In genomic region chr7:56493196-56493595, GRCh38 we compare ENCODE assay signal across 38 cellular contexts.
"Had no signal": no experiment of that assay in that cellular context is flagged by ENCODE, and none has a peak within 500 bp of the region (broad histone marks: within the 10 kb centered on the region; RNA-seq: fewer than 3 reads in every experiment).

No MANE protein-coding gene starts in this region.

- H3K27ac Mint-ChIP-seq: activated B cell treated with CpG ODN at 0.5 μM for 24 hours; activated CD4-positive, alpha-beta memory T cell treated with anti-CD3 and anti-CD28 coated beads for 36 hours; activated CD4-positive, alpha-beta T cell treated with anti-CD3 and anti-CD28 coated beads, Interleukin-2, amount 10 ng/mL, durations not matched to agents 24 days and 14 days; activated CD8-positive, alpha-beta T cell treated with anti-CD3 and anti-CD28 coated beads for 36 hours; activated naive CD4-positive, alpha-beta T cell treated with anti-CD3 and anti-CD28 coated beads for 36 hours; activated naive CD4-positive, alpha-beta T cell treated with anti-CD3 and anti-CD28 coated beads, Interleukin-2, amount 50 U/mL, for 72 hours; activated naive CD8-positive, alpha-beta T cell treated with anti-CD3 and anti-CD28 coated beads for 36 hours; activated T-cell treated with anti-CD3 and anti-CD28 coated beads, Interleukin-2, amount 50 U/mL, for 72 hours; activated T-helper 1 cell treated with anti-CD3 and anti-CD28 coated beads, Interleukin-12 subunit alpha, Interleukin-12 subunit beta, Interleukin-2, Interleukin-4 antibody, amounts not matched to agents 30 ng/mL and 10 ng/mL and 1 ng/mL, durations not matched to agents 14 hours and 24 hours and 36 hours; activated T-helper 17 cell treated with anti-CD3 and anti-CD28 coated beads, Interleukin-2, amount 50 U/mL, for 72 hours; T-helper 1 cell treated with Interleukin-12 subunit alpha and Interleukin-12 subunit beta and Interleukin-4 antibody, amounts not matched to agents 30 μg/mL and 1 μg/mL, for 36 hours; T-helper 2 cell treated with Interferon-gamma antibody and Interleukin-4, amounts not matched to agents 5 μg/mL and 100 μg/mL, for 36 hours had no signal

- H3K4me1 Mint-ChIP-seq: activated B cell treated with CpG ODN at 0.5 μM for 24 hours; activated CD4-positive, alpha-beta T cell treated with anti-CD3 and anti-CD28 coated beads, Interleukin-2, amount 10 ng/mL, durations not matched to agents 24 days and 14 days; activated naive CD8-positive, alpha-beta T cell treated with anti-CD3 and anti-CD28 coated beads for 36 hours; activated T-helper 17 cell treated with anti-CD3 and anti-CD28 coated beads, Interleukin-2, amount 50 U/mL, for 72 hours; central memory CD8-positive, alpha-beta T cell had no signal

- H3K27me3 Mint-ChIP-seq: activated B cell treated with CpG ODN at 0.5 μM for 24 hours; activated CD4-positive, alpha-beta memory T cell treated with anti-CD3 and anti-CD28 coated beads for 36 hours; activated CD4-positive, alpha-beta T cell treated with anti-CD3 and anti-CD28 coated beads, Interleukin-2, amount 10 ng/mL, durations not matched to agents 24 days and 14 days; activated CD8-positive, alpha-beta T cell treated with anti-CD3 and anti-CD28 coated beads for 36 hours; activated naive CD8-positive, alpha-beta T cell treated with anti-CD3 and anti-CD28 coated beads for 36 hours; activated T-helper 17 cell treated with anti-CD3 and anti-CD28 coated beads, Interleukin-2, amount 50 U/mL, for 72 hours; central memory CD8-positive, alpha-beta T cell had no signal

- H3K4me3 ChIP-seq: adrenal gland, body of pancreas, breast epithelium, cardiac muscle cell had no signal

- H3K36me3 Mint-ChIP-seq: activated naive CD8-positive, alpha-beta T cell treated with anti-CD3 and anti-CD28 coated beads for 36 hours had no signal

- H3K4me3 Mint-ChIP-seq: activated B cell treated with CpG ODN at 0.5 μM for 24 hours; activated CD4-positive, alpha-beta memory T cell treated with anti-CD3 and anti-CD28 coated beads for 36 hours; activated CD4-positive, alpha-beta T cell treated with anti-CD3 and anti-CD28 coated beads, Interleukin-2, amount 10 ng/mL, durations not matched to agents 24 days and 14 days; activated CD8-positive, alpha-beta T cell treated with anti-CD3 and anti-CD28 coated beads for 36 hours; activated naive CD4-positive, alpha-beta T cell treated with anti-CD3 and anti-CD28 coated beads for 36 hours; activated naive CD8-positive, alpha-beta T cell treated with anti-CD3 and anti-CD28 coated beads for 36 hours; activated T-cell treated with anti-CD3 and anti-CD28 coated beads, Interleukin-2, amount 50 U/mL, for 4 hours; activated T-cell treated with anti-CD3 and anti-CD28 coated beads, Interleukin-2, amount 50 U/mL, for 72 hours; activated T-helper 1 cell treated with anti-CD3 and anti-CD28 coated beads, Interleukin-12 subunit alpha, Interleukin-12 subunit beta, Interleukin-2, Interleukin-4 antibody, amounts not matched to agents 30 ng/mL and 10 ng/mL and 1 ng/mL, durations not matched to agents 14 hours and 24 hours and 36 hours; activated T-helper 17 cell treated with anti-CD3 and anti-CD28 coated beads, Interleukin-2, amount 50 U/mL, for 72 hours; central memory CD8-positive, alpha-beta T cell; T-helper 1 cell treated with Interleukin-12 subunit alpha and Interleukin-12 subunit beta and Interleukin-4 antibody, amounts not matched to agents 30 μg/mL and 1 μg/mL, for 36 hours; T-helper 2 cell treated with Interferon-gamma antibody and Interleukin-4, amounts not matched to agents 5 μg/mL and 100 μg/mL, for 36 hours had no signal

- H3K4me1 ChIP-seq: adrenal gland, body of pancreas, breast epithelium had no signal

- ATAC-seq: activated CD8-positive, alpha-beta T cell treated with anti-CD3 and anti-CD28 coated beads for 36 hours; activated naive CD4-positive, alpha-beta T cell treated with anti-CD3 and anti-CD28 coated beads, Interleukin-2, amount 50 U/mL, for 72 hours; activated T-cell treated with anti-CD3 and anti-CD28 coated beads, Interleukin-2, amount 50 U/mL, for 4 hours; activated T-cell treated with anti-CD3 and anti-CD28 coated beads, Interleukin-2, amount 50 U/mL, for 72 hours; activated T-helper 17 cell treated with anti-CD3 and anti-CD28 coated beads, Interleukin-2, amount 50 U/mL, for 72 hours; body of pancreas had no signal

- H3K9me3 ChIP-seq: adrenal gland had no signal

- DNase-seq: activated B cell treated with CpG ODN at 0.5 μM for 24 hours; activated CD4-positive, alpha-beta memory T cell treated with anti-CD3 and anti-CD28 coated beads for 36 hours; activated CD4-positive, alpha-beta T cell treated with anti-CD3 and anti-CD28 coated beads for 4 hours; activated CD4-positive, alpha-beta T cell treated with anti-CD3 and anti-CD28 coated beads, Interleukin-2, amount 10 ng/mL, durations not matched to agents 24 days and 14 days; activated CD4-positive, alpha-beta T cell treated with anti-CD3 and anti-CD28 coated beads, Interleukin-2, amount 50 U/mL, for 1 hour; activated CD4-positive, alpha-beta T cell treated with anti-CD3 and anti-CD28 coated beads, Interleukin-2, amount 50 U/mL, for 4 hours; activated CD4-positive, CD25-positive, alpha-beta regulatory T cell treated with anti-CD3 and anti-CD28 coated beads, Interleukin-2, amount 50 U/mL, for 72 hours; activated CD8-positive, alpha-beta memory T cell treated with anti-CD3 and anti-CD28 coated beads, Interleukin-2, amount 50 U/mL, for 4 hours; activated CD8-positive, alpha-beta T cell treated with anti-CD3 and anti-CD28 coated beads for 36 hours; activated effector memory CD4-positive, alpha-beta T cell treated with anti-CD3 and anti-CD28 coated beads, Interleukin-2, amount 50 U/mL, for 16 hours; activated gamma-delta T cell treated with Interleukin-2 at 50 U/mL for 16 hours; activated naive CD4-positive, alpha-beta T cell; activated naive CD4-positive, alpha-beta T cell treated with anti-CD3 and anti-CD28 coated beads for 36 hours; activated naive CD4-positive, alpha-beta T cell treated with anti-CD3 and anti-CD28 coated beads, Interleukin-2, amount 50 U/mL, for 16 hours; activated naive CD8-positive, alpha-beta T cell treated with anti-CD3 and anti-CD28 coated beads for 36 hours; activated T-cell treated with anti-CD3 and anti-CD28 coated beads for 4 hours; activated T-cell treated with anti-CD3 and anti-CD28 coated beads, Interleukin-2, amount 50 U/mL, for 1 hour; activated T-cell treated with anti-CD3 and anti-CD28 coated beads, Interleukin-2, amount 50 U/mL, for 4 hours; activated T-cell treated with anti-CD3 and anti-CD28 coated beads, Interleukin-2, amount 50 U/mL, for 72 hours; adrenal gland; amniotic stem cell; aorta; body of pancreas; brain microvascular endothelial cell; caudate nucleus; SW 1271; T-helper 1 cell; T-helper 2 cell; T-helper 9 cell had no signal

- H3K27ac ChIP-seq: adrenal gland, body of pancreas, brain microvascular endothelial cell, breast epithelium, cardiac muscle cell, VCaP had no signal

- H3K36me3 ChIP-seq: adrenal gland, brain microvascular endothelial cell, breast epithelium, cardiac muscle cell had no signal

- H3K27me3 ChIP-seq: adrenal gland, body of pancreas, brain microvascular endothelial cell, breast epithelium, cardiac muscle cell had no signal
